ENCODE assay signal across 8 cellular contexts in genomic region chrX:153885968-153886903, GRCh38. TPM values are rescaled to one million over a fixed set of nuclear protein-coding genes. Genes with fewer than 3 reads are reported as not detected.
DNase-seq lines count a peak whose midpoint lies in the region; ATAC-seq lines count a peak whose summit lies in the region.

Gene L1CAM, minus strand, starts transcription at chrX:153886173. Its CDS starts 10,337 bp downstream, at chrX:153875836.

- H3K4me3 ChIP-seq in ACC112 (ENCODE audit: low read depth, low read length) = 0 out of 2 replicates have a peak within 1 kb of the TSS, but pooled peaks have one; percentile 33
- peak within 1 kb of the TSS; percentile 54 for H3K4me3 ChIP-seq in H7 (ENCODE audit: insufficient read depth, low read depth, low read length)

- intact Hi-C loops in activated T-helper 2 cell treated with anti-CD3 and anti-CD28 coated beads, Interferon-gamma antibody, Interleukin-2, Interleukin-4, amounts not matched to agents 10 μg/mL and 5 μg/mL and 100 μg/mL, durations not matched to agents 14 hours and 24 hours and 36 hours (cut with micrococcal nuclease) = no loop called here
- intact Hi-C loops in left colon (cut with DNase I, micrococcal nuclease) = no loop called here

- peaks cover 4% of the 10 kb centered on the region for H3K4me1 Mint-ChIP-seq in activated T-helper 2 cell treated with anti-CD3 and anti-CD28 coated beads, Interferon-gamma antibody, Interleukin-2, Interleukin-4, amounts not matched to agents 10 μg/mL and 5 μg/mL and 100 μg/mL, durations not matched to agents 14 hours and 24 hours and 36 hours (ENCODE audit: low read depth)

- H3K27me3 ChIP-seq in ACC112 (ENCODE audit: insufficient read depth, low read length) (peaks cover 37% of the 10 kb centered on the region; the same call in 1 of the 2 replicates), H7 (ENCODE audit: control insufficient read depth, insufficient read depth, low read length) (peaks cover 1% of the 10 kb centered on the region; the same call in 1 of the 2 replicates)

- H3K36me3 ChIP-seq in ACC112 (ENCODE audit: insufficient read depth, low read length) (no peaks in the 10 kb centered on the region), H7 (replicated peaks; ENCODE audit: control insufficient read depth, insufficient read depth, low read length) (no peaks in the 10 kb centered on the region)

- no peaks in the 10 kb centered on the region for H3K36me3 Mint-ChIP-seq in activated T-helper 2 cell treated with anti-CD3 and anti-CD28 coated beads, Interferon-gamma antibody, Interleukin-2, Interleukin-4, amounts not matched to agents 10 μg/mL and 5 μg/mL and 100 μg/mL, durations not matched to agents 14 hours and 24 hours and 36 hours (ENCODE audit: low read depth)

- peak; percentile 34 for ATAC-seq in left colon

- peak; percentile 89 for DNase-seq in H7
- no peak for DNase-seq in activated T-helper 2 cell treated with anti-CD3 and anti-CD28 coated beads, Interferon-gamma antibody, Interleukin-2, Interleukin-4, amounts not matched to agents 10 μg/mL and 5 μg/mL and 100 μg/mL, durations not matched to agents 14 hours and 24 hours and 36 hours (ENCODE audit: low spot score)
- DNase-seq in left colon = no peak
- no peak for DNase-seq in AML-193 (lab: John Stamatoyannopoulos, UW)
- DNase-seq in HCEC 1CT = no peak
- no peak for DNase-seq in effector CD8-positive, alpha-beta T cell (lab: John Stamatoyannopoulos, UW)
- no peak for DNase-seq in 8988T

- H3K79me2 ChIP-seq in ACC112 (ENCODE audit: control insufficient read depth, insufficient read depth, low read length, unreplicated experiment) = no peaks in the 10 kb centered on the region

- no peak within 1 kb of the TSS for H3K27ac Mint-ChIP-seq in activated T-helper 2 cell treated with anti-CD3 and anti-CD28 coated beads, Interferon-gamma antibody, Interleukin-2, Interleukin-4, amounts not matched to agents 10 μg/mL and 5 μg/mL and 100 μg/mL, durations not matched to agents 14 hours and 24 hours and 36 hours

- H3K27me3 Mint-ChIP-seq in activated T-helper 2 cell treated with anti-CD3 and anti-CD28 coated beads, Interferon-gamma antibody, Interleukin-2, Interleukin-4, amounts not matched to agents 10 μg/mL and 5 μg/mL and 100 μg/mL, durations not matched to agents 14 hours and 24 hours and 36 hours (ENCODE audit: low read depth) = peaks cover 32% of the 10 kb centered on the region

- peak within 1 kb of the TSS; percentile 27 for H3K4me3 Mint-ChIP-seq in activated T-helper 2 cell treated with anti-CD3 and anti-CD28 coated beads, Interferon-gamma antibody, Interleukin-2, Interleukin-4, amounts not matched to agents 10 μg/mL and 5 μg/mL and 100 μg/mL, durations not matched to agents 14 hours and 24 hours and 36 hours (ENCODE audit: low read depth)

- peaks cover 7% of the 10 kb centered on the region for H3K4me1 ChIP-seq in ACC112 (ENCODE audit: control insufficient read depth, insufficient read depth, low read length, unreplicated experiment)

- H3K27ac ChIP-seq in ACC112 (ENCODE audit: low read depth, low read length) = no peak within 1 kb of the TSS

- H3K9me3 Mint-ChIP-seq in activated T-helper 2 cell treated with anti-CD3 and anti-CD28 coated beads, Interferon-gamma antibody, Interleukin-2, Interleukin-4, amounts not matched to agents 10 μg/mL and 5 μg/mL and 100 μg/mL, durations not matched to agents 14 hours and 24 hours and 36 hours = no peaks in the 10 kb centered on the region

- no peak within 1 kb of the TSS for H2AFZ ChIP-seq in ACC112 (ENCODE audit: low read length, unreplicated experiment)

RNA-seq across cellular contexts. Expression of gene L1CAM, which starts in this region (rescaled TPM):
- total RNA-seq in H7 (2014; rRNA removed; shearing (Covaris generic)) = 9.9 and 17.0 TPM in 2 replicates
- 0.83 and 0.98 TPM in 2 replicates for total RNA-seq in activated T-helper 2 cell treated with anti-CD3 and anti-CD28 coated beads, Interferon-gamma antibody, Interleukin-2, Interleukin-4, amounts not matched to agents 10 μg/mL and 5 μg/mL and 100 μg/mL, durations not matched to agents 14 hours and 24 hours and 36 hours
- 1 to 10 TPM; 3.7 to 8.8 TPM for total RNA-seq in left colon
